In the genomic region with DNA sequence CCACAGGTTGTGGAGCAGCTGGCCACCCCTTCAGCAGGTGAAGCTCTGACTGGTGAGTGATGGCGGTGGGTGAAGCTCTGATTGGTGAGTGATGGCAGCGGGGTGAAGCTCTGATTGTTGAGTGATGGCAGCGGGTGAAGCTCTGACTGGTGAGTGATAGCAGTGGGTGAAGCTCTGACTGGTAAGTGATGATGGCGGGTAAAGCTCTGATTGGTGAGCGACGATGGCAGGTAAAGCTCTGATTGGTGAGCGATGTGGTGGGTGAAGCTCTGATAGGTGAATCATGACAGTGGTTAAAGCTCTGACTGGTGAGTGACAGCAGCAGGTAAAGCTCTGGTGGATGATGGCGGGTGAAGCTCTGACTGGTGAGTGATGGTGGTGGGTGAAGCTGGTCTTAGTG, we compare ENCODE assay signal across 24 cellular contexts. TPM values are rescaled to one million over a fixed set of nuclear protein-coding genes. Genes with fewer than 3 reads are reported as not detected.
"Had no signal": no experiment of that assay in that cellular context is flagged by ENCODE, and none has a peak within 500 bp of the region (broad histone marks: within the 10 kb centered on the region; RNA-seq: fewer than 3 reads in every experiment).

No MANE protein-coding gene starts in this region.

- DNase-seq: KBM-7, MG63, NCI-H1092, NCI-H1105 treated with DMSO at 0.1 percent for 48 hours, NCI-H1417 treated with DMSO at 0.1 percent for 48 hours, NCI-H146, NCI-H1694 treated with DMSO at 0.1 percent for 48 hours, NCI-H1930, NCI-H2081, NCI-H2107, NCI-H2227 treated with DMSO at 0.1 percent for 48 hours, NCI-H526 treated with DMSO at 0.1 percent for 48 hours, NCI-H774, Right ventricle myocardium superior, RPMI8226, SIG-M5 had no signal

- H3K4me3 ChIP-seq: MG63, SJSA1, SK-N-MC had no signal

- H3K27ac Mint-ChIP-seq: IgD-negative memory B cell had no signal

- H3K9me3 ChIP-seq: MG63 had no signal

- H3K27me3 ChIP-seq: MG63 had no signal

- H3K4me1 Mint-ChIP-seq: IgD-negative memory B cell had no signal

- H3K4me3 Mint-ChIP-seq: IgD-negative memory B cell had no signal

- FAIRE-seq: HTR-8/SVneo, RCC 7860 had no signal

- H3K36me3 Mint-ChIP-seq: IgD-negative memory B cell had no signal

- H3K27ac ChIP-seq: HL-60, SJSA1, SK-N-MC had no signal

- H3K36me3 ChIP-seq: MG63, SJSA1 had no signal

- H3K4me1 ChIP-seq: SJSA1 had no signal

RNA-seq across cellular contexts. Expression of a gene that starts 9.4 kb away (rescaled TPM):
- total RNA-seq: LHCN-M2, NCI-H460, SJSA1 had no signal
- polyA plus RNA-seq: IgD-negative memory B cell had no signal
